Comparison of ENCODE assay signal across 18 cellular contexts in genomic region chr15:69388259-69388658, GRCh38. TPM values are rescaled to one million over a fixed set of nuclear protein-coding genes. Genes with fewer than 3 reads are reported as not detected.
DNase-seq lines count a peak whose midpoint lies in the region; ATAC-seq and TF ChIP-seq lines count a peak whose summit lies in the region.
"Had no signal": no experiment of that assay in that cellular context is flagged by ENCODE, and none has a peak within 500 bp of the region (broad histone marks: within the 10 kb centered on the region; RNA-seq: fewer than 3 reads in every experiment).

No MANE protein-coding gene starts in this region.

- no peak for TF ChIP-seq CTCF in C4-2B (conservative IDR thresholded peaks at IDR 0.05)
- TF ChIP-seq CTCF in HEK293 (tag by site-specific recombination; IDR thresholded peaks at IDR 0.05) = no peak
- TF ChIP-seq CTCF in adrenal gland (IDR thresholded peaks at IDR 0.05) = no peak
- no peak for TF ChIP-seq CTCF in CD4-positive, alpha-beta T cell (IDR thresholded peaks at IDR 0.05)

- no peaks in the 10 kb centered on the region for H3K9me3 Mint-ChIP-seq in stimulated activated memory B cell treated with anti-CD40 and anti-IgM and Interleukin-4, amounts not matched to agents 10 μg/mL and 1 μg/mL and 100 μg/mL, for 72 hours
- H3K9me3 Mint-ChIP-seq in CD4-positive, alpha-beta T cell = no peaks in the 10 kb centered on the region
- H3K9me3 Mint-ChIP-seq: type B pancreatic cell had no signal

- no peak overlapping the region for H3K4me3 Mint-ChIP-seq in stimulated activated memory B cell treated with anti-CD40 and anti-IgM and Interleukin-4, amounts not matched to agents 10 μg/mL and 1 μg/mL and 100 μg/mL, for 72 hours
- H3K4me3 Mint-ChIP-seq in CD4-positive, alpha-beta T cell = no peak overlapping the region
- H3K4me3 Mint-ChIP-seq: type B pancreatic cell had no signal

- H3K4me1 ChIP-seq in HEK293 (ENCODE audit: control insufficient read depth, insufficient read depth, low read length) (no peaks in the 10 kb centered on the region; the same call in 1 of the 2 replicates), adrenal gland (replicated peaks in 1 of 2) (no peaks in the 10 kb centered on the region)
- H3K4me1 ChIP-seq: BLaER1 treated with 17β-estradiol and CSF1 and Interleukin-3, amounts not matched to agents 10 nM and 100 nM; gastrocnemius medialis had no signal

- ATAC-seq in GM21423 (IDR thresholded peaks at IDR 0.05; ENCODE audit: unreplicated experiment) = no peak
- no peak for ATAC-seq in stimulated activated memory B cell treated with anti-CD40 and anti-IgM and Interleukin-4, amounts not matched to agents 10 μg/mL and 1 μg/mL and 100 μg/mL, for 72 hours
- ATAC-seq in CD4-positive, alpha-beta T cell (ENCODE audit: poor library complexity) = no peak
- ATAC-seq: gastrocnemius medialis had no signal

- peak overlapping the region; percentile 69 for H3K27ac ChIP-seq in C4-2B
- no peak overlapping the region for H3K27ac ChIP-seq in HEK293 (ENCODE audit: extremely low read depth, low read depth, low read length)
- no peak overlapping the region for H3K27ac ChIP-seq in adrenal gland
- H3K27ac ChIP-seq in CD4-positive, alpha-beta T cell (ENCODE audit: low read depth, low read length) = no peak overlapping the region
- H3K27ac ChIP-seq: BLaER1 treated with 17β-estradiol and CSF1 and Interleukin-3, amounts not matched to agents 10 nM and 100 nM; dorsolateral prefrontal cortex; gastrocnemius medialis; KMS-11 had no signal

- H3K36me3 ChIP-seq in HEK293 (ENCODE audit: control insufficient read depth in 2 of 2, insufficient read depth in 1 of 2, low read length in 2 of 2) = no peaks in the 10 kb centered on the region; a peak in 1 of 3 replicates
- H3K36me3 ChIP-seq in adrenal gland (replicated peaks in 1 of 2) = no peaks in the 10 kb centered on the region
- H3K36me3 ChIP-seq: BLaER1 treated with 17β-estradiol and CSF1 and Interleukin-3, amounts not matched to agents 10 nM and 100 nM; gastrocnemius medialis had no signal

- WGBS in adrenal gland, 4 donors = 17 to 70% (median 68%) methylated on average over 1 to 6 of the region's 6 CpGs

- no peak overlapping the region for H3K4me3 ChIP-seq in HEK293 (ENCODE audit: low read depth, low read length)
- H3K4me3 ChIP-seq in adrenal gland = no peak overlapping the region
- H3K4me3 ChIP-seq: BLaER1 treated with 17β-estradiol and CSF1 and Interleukin-3, amounts not matched to agents 10 nM and 100 nM; dorsolateral prefrontal cortex; gastrocnemius medialis had no signal

- intact Hi-C loops in adrenal gland (cut with DNase I) = loop anchor here in 1 of 2 donors (10.0 kb wide), 1 partner anchor 93 kb away; the partner anchor contains the start of gene PAQR5
- intact Hi-C loops in CD4-positive, alpha-beta T cell (cut with DNase I, micrococcal nuclease) = no loop called here

- peaks cover 8% of the 10 kb centered on the region for H3K27me3 Mint-ChIP-seq in stimulated activated memory B cell treated with anti-CD40 and anti-IgM and Interleukin-4, amounts not matched to agents 10 μg/mL and 1 μg/mL and 100 μg/mL, for 72 hours
- H3K27me3 Mint-ChIP-seq in CD4-positive, alpha-beta T cell = no peaks in the 10 kb centered on the region
- H3K27me3 Mint-ChIP-seq: type B pancreatic cell had no signal

- no peak overlapping the region for H3K27ac Mint-ChIP-seq in stimulated activated memory B cell treated with anti-CD40 and anti-IgM and Interleukin-4, amounts not matched to agents 10 μg/mL and 1 μg/mL and 100 μg/mL, for 72 hours
- no peak overlapping the region for H3K27ac Mint-ChIP-seq in CD4-positive, alpha-beta T cell

- DNase-seq in adrenal gland (peak in 4 of 7 donors; percentile 17 to 50 (median 42)), kidney tubule cell (ENCODE audit: low spot score) (peak; percentile 7), DMS79 (lab: John Stamatoyannopoulos, UW) (no peak)
- DNase-seq in CD4-positive, alpha-beta T cell = no peak
- DNase-seq: activated effector memory CD4-positive, alpha-beta T cell treated with Interleukin-2 at 50 U/mL for 16 hours; gastrocnemius medialis; GDM1; NCI-H187; NCI-H774; SHP77 treated with DMSO at 0.1 percent for 48 hours had no signal

- H3K9me3 ChIP-seq in HEK293 (ENCODE audit: control insufficient read depth, insufficient read depth, low read depth, low read length) (no peaks in the 10 kb centered on the region), adrenal gland (replicated peaks in 1 of 3) (no peaks in the 10 kb centered on the region)
- H3K9me3 ChIP-seq in CD4-positive, alpha-beta T cell (ENCODE audit: control insufficient read depth, low read length) = no peaks in the 10 kb centered on the region
- H3K9me3 ChIP-seq: BLaER1 treated with 17β-estradiol and CSF1 and Interleukin-3, amounts not matched to agents 10 nM and 100 nM; gastrocnemius medialis had no signal

- no peaks in the 10 kb centered on the region for H3K36me3 Mint-ChIP-seq in stimulated activated memory B cell treated with anti-CD40 and anti-IgM and Interleukin-4, amounts not matched to agents 10 μg/mL and 1 μg/mL and 100 μg/mL, for 72 hours
- no peaks in the 10 kb centered on the region for H3K36me3 Mint-ChIP-seq in CD4-positive, alpha-beta T cell (ENCODE audit: low read depth)
- H3K36me3 Mint-ChIP-seq: type B pancreatic cell had no signal

- POLR2A ChIA-PET in HEK293 (lab: Yijun Ruan, JAX) = interaction anchor here (1.3 kb wide), 1 partner anchor 228 kb away, joined by 4 read pairs; the partner anchor contains the start of gene GLCE
- POLR2A ChIA-PET in CD4-positive, alpha-beta T cell (lab: Charles Lee) = no interaction called here

- CTCF ChIA-PET in HEK293 (lab: Yijun Ruan, JAX) = interaction anchor here (0.7 to 1.7 kb wide), 4 partner anchors 8 to 329 kb away, joined by 3 to 5 read pairs (median 4); no protein-coding TSS in a partner anchor
- CTCF ChIA-PET in CD4-positive, alpha-beta T cell (lab: Charles Lee) = no interaction called here

- TF ChIP-seq POLR2A in adrenal gland (IDR thresholded peaks at IDR 0.05) = no peak

- no peaks in the 10 kb centered on the region for H3K27me3 ChIP-seq in adrenal gland
- H3K27me3 ChIP-seq in CD4-positive, alpha-beta T cell (ENCODE audit: control insufficient read depth, insufficient read depth, low read length) = no peaks in the 10 kb centered on the region
- H3K27me3 ChIP-seq: BLaER1 treated with 17β-estradiol and CSF1 and Interleukin-3, amounts not matched to agents 10 nM and 100 nM; dorsolateral prefrontal cortex; gastrocnemius medialis had no signal

- no peaks in the 10 kb centered on the region for H3K4me1 Mint-ChIP-seq in stimulated activated memory B cell treated with anti-CD40 and anti-IgM and Interleukin-4, amounts not matched to agents 10 μg/mL and 1 μg/mL and 100 μg/mL, for 72 hours
- no peaks in the 10 kb centered on the region for H3K4me1 Mint-ChIP-seq in CD4-positive, alpha-beta T cell (ENCODE audit: low read depth)

TF ChIP-seq in HEK293, 187 proteins besides CTCF, POLR2A, EP300 and RAD21:
- peak; percentile 48 for TF ChIP-seq ZBTB17 (tag by site-specific recombination; IDR thresholded peaks at IDR 0.05)
- peak; percentile 76 for TF ChIP-seq ZIC2 (tag by site-specific recombination; IDR thresholded peaks at IDR 0.05)
- TF ChIP-seq ZNF416 (tag by site-specific recombination; IDR thresholded peaks at IDR 0.05) = no peak
TF ChIP-seq in HEK293: peak in this region for 2.

RNA-seq across cellular contexts. Expression of gene KIF23, which starts 25.9 kb away (rescaled TPM):
- total RNA-seq in adrenal gland = 1 to 10 TPM; 1.3 to 7.3 (median 2.3) TPM
- polyA plus RNA-seq in adrenal gland = 1 to 10 TPM; 1.5 to 3.2 (median 3.2) TPM
- 1 to 10 TPM in 1 of 2 experiments, under 1 TPM in 1; 0.71 to 1.1 TPM for total RNA-seq in CD4-positive, alpha-beta T cell

Comparison
In these comparisons a context has a peak if more than half of its experiments do, and no peak if none do; other contexts are left out.
1. DNase-seq: peak in adrenal gland (4 of 7) and kidney tubule cell (single experiment); none in DMS79 (single experiment) and CD4-positive, alpha-beta T cell (0 of 10).